Comparison of ENCODE assay signal across 25 cellular contexts in the genomic region with DNA sequence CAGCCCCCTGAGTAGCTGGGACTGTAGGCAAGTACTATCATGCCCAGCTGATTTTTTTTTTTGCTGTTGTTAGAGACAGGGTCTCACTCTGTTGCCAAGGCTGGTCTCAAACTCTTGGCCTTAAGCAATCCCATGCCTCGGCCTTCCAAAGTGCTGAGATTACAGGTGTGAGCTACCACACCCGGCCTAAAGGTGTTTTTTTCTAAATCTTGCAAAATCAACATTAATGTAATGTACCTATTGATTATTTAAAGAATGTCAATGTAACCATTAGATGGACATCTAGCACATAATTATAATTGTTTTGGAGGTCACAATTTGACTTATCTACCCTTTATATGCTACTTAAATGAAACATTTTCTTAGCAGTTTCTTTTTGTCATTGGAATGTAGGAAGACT.
"Had no signal": no experiment of that assay in that cellular context is flagged by ENCODE, and none has a peak within 500 bp of the region (broad histone marks: within the 10 kb centered on the region; RNA-seq: fewer than 3 reads in every experiment).

No MANE protein-coding gene starts in this region.

- H3K27me3 ChIP-seq: stomach, testis, thyroid gland, tibial artery, tibial nerve, transverse colon, upper lobe of left lung, uterus, vagina had no signal

- H3K36me3 ChIP-seq: stomach, suprapubic skin, thoracic aorta, thyroid gland, tibial nerve, transverse colon, upper lobe of left lung, upper lobe of right lung, uterus, vagina had no signal

- H3K4me1 ChIP-seq: suprapubic skin, testis, thyroid gland, tibial artery, tibial nerve, transverse colon, upper lobe of left lung, upper lobe of right lung, uterus, vagina had no signal

- H3K4me3 ChIP-seq: stomach, suprapubic skin, testis, thoracic aorta, thyroid gland, tibial artery, tibial nerve, transverse colon, upper lobe of left lung, upper lobe of right lung, uterus, vagina had no signal

- DNase-seq: stimulated activated CD4-positive, alpha-beta T cell treated with anti-CD3 and anti-CD28 coated beads, Interleukin-2, amount 100 ng/mL, for 48 hours; stimulated activated CD4-positive, alpha-beta T cell treated with anti-CD3 and anti-CD28 coated beads, Interleukin-4, amount 100 ng/mL, for 1 hour; stimulated activated CD4-positive, alpha-beta T cell treated with anti-CD3 and anti-CD28 coated beads, Interleukin-4, amount 100 ng/mL, for 24 hours; stimulated activated CD4-positive, alpha-beta T cell treated with anti-CD3 and anti-CD28 coated beads, Interleukin-4, amount 100 ng/mL, for 4 hours; stimulated activated CD8-positive, alpha-beta memory T cell treated with anti-CD3 and anti-CD28 coated beads, Interleukin-4, amount 100 ng/mL, for 48 hours; stimulated activated naive B cell treated with anti-CD40 and anti-IgM and Interleukin-4, amounts not matched to agents 10 μg/mL and 1 μg/mL and 100 μg/mL, for 72 hours; stimulated activated naive CD4-positive, alpha-beta T cell; stimulated activated naive CD4-positive, alpha-beta T cell treated with Interleukin-2 at 50 U/mL for 16 hours; stimulated activated naive CD8-positive, alpha-beta T cell treated with anti-CD3 and anti-CD28 coated beads, Interleukin-15, amount 100 ng/mL, for 72 hours; stimulated activated naive CD8-positive, alpha-beta T cell treated with anti-CD3 and anti-CD28 coated beads, Interleukin-15, Interleukin-2, amounts not matched to agents 100 U/mL and 50 U/mL, for 24 hours; stomach; substantia nigra; testis; thyroid gland; tibial artery; transverse colon; trophoblast cell; upper lobe of left lung; upper lobe of right lung; uterus had no signal

- FAIRE-seq: urothelium cell line had no signal

- H3K27ac ChIP-seq: stomach, suprapubic skin, testis, thoracic aorta, thyroid gland, tibial artery, tibial nerve, transverse colon, upper lobe of left lung, upper lobe of right lung, uterus, vagina had no signal

- H3K9me3 ChIP-seq: testis, thyroid gland, upper lobe of right lung, uterus, vagina had no signal
